ENCODE assay signal across 17 cellular contexts in the genomic region with DNA sequence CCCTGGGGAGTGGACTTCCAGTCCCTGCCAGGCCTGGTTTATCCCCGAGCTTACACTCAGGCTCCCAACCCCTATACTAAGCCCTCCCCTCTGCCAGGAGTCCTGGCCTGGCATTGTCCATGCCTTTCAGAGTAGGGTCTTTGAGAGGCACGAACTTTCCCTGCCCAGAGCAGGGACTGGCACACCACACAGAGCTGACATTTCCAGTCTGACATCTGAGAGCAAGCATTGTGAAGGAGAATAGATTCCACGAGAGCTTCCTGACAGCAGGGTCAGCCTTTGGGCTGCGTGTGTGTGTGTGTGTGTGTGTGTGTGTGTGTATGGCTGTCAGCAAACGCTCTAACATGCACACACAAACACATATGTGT. TPM values are rescaled to one million over a fixed set of nuclear protein-coding genes. Genes with fewer than 3 reads are reported as not detected.
DNase-seq lines count a peak whose midpoint lies in the region; TF ChIP-seq lines count a peak whose summit lies in the region.
"Had no signal": no experiment of that assay in that cellular context is flagged by ENCODE, and none has a peak within 500 bp of the region (broad histone marks: within the 10 kb centered on the region; RNA-seq: fewer than 3 reads in every experiment).

No MANE protein-coding gene starts in this region.

- DNase-seq in NT2/D1 (ENCODE audit: low read depth, low spot score) (no peak), choroid plexus epithelial cell (ENCODE audit: low read depth) (peak; percentile 50), mesenchymal stem cell (peak; percentile 51), smooth muscle cell (lab: John Stamatoyannopoulos, UW; ENCODE audit: unreplicated experiment) (no peak), NCI-H1436 treated with DMSO at 0.1 percent for 48 hours (lab: John Stamatoyannopoulos, UW) (no peak), KG1 (lab: John Stamatoyannopoulos, UW) (no peak)
- DNase-seq in activated CD4-positive, alpha-beta T cell treated with anti-CD3 and anti-CD28 coated beads, Interleukin-2, amount 50 U/mL, for 4 hours: no peak
- no peak for DNase-seq in effector CD8-positive, alpha-beta T cell (lab: John Stamatoyannopoulos, UW)
- DNase-seq: activated CD4-positive, CD25-positive, alpha-beta regulatory T cell treated with anti-CD3 and anti-CD28 coated beads, Interleukin-2, amount 50 U/mL, for 72 hours; Caco-2; effector memory CD4-positive, alpha-beta T cell; NCI-H1105 treated with DMSO at 0.1 percent for 48 hours; NK-92 treated with Interleukin-12 subunit alpha and Interleukin-12 subunit beta, amount 100 ng/mL, for 24 hours; SHP77 treated with DMSO at 0.1 percent for 48 hours; small intestine; uterus had no signal

- H3K36me3 ChIP-seq in NT2/D1 (ENCODE audit: insufficient read depth, insufficient read length, low read length) (no peaks in the 10 kb centered on the region), mesenchymal stem cell (ENCODE audit: control insufficient read depth in 1 of 2, insufficient read depth in 2 of 2, low read depth in 1 of 2, low read length in 2 of 2) (no peaks in the 10 kb centered on the region), smooth muscle cell (ENCODE audit: low read depth) (no peaks in the 10 kb centered on the region)
- H3K36me3 ChIP-seq: uterus had no signal

- H3K9me3 ChIP-seq in NT2/D1 (ENCODE audit: insufficient read depth, low read length) (no peaks in the 10 kb centered on the region), mesenchymal stem cell (ENCODE audit: control insufficient read depth, low read length) (no peaks in the 10 kb centered on the region), smooth muscle cell (replicated peaks; ENCODE audit: low read depth) (no peaks in the 10 kb centered on the region)
- H3K9me3 ChIP-seq: Caco-2, uterus had no signal

- H3K4me2 ChIP-seq in mesenchymal stem cell (ENCODE audit: low read length, poor library complexity, severe bottlenecking) (no peak overlapping the region), smooth muscle cell (peak overlapping the region; percentile 63)

- no peak overlapping the region for H3K23ac ChIP-seq in mesenchymal stem cell (ENCODE audit: low read length in 2 of 2)

- H2AFZ ChIP-seq in mesenchymal stem cell (ENCODE audit: low read depth, low read length) (no peak overlapping the region), smooth muscle cell (ENCODE audit: low read depth) (no peak overlapping the region)

- H3K4me1 ChIP-seq in NT2/D1 (ENCODE audit: insufficient read depth, insufficient read length): peaks cover 24% of the 10 kb centered on the region
- peaks cover 24% of the 10 kb centered on the region for H3K4me1 ChIP-seq in mesenchymal stem cell (ENCODE audit: control insufficient read depth, insufficient read depth, low read depth, low read length)
- peaks cover 30% of the 10 kb centered on the region for H3K4me1 ChIP-seq in smooth muscle cell (ENCODE audit: low read depth)
- H3K4me1 ChIP-seq: Caco-2 had no signal

- no peaks in the 10 kb centered on the region for H3K79me1 ChIP-seq in mesenchymal stem cell (replicated peaks; ENCODE audit: low read length, poor library complexity, severe bottlenecking)

- no peak overlapping the region for H3K4me3 ChIP-seq in NT2/D1 (ENCODE audit: insufficient read length, low read depth)
- no peak overlapping the region for H3K4me3 ChIP-seq in choroid plexus epithelial cell (ENCODE audit: low read depth, low read length)
- H3K4me3 ChIP-seq in mesenchymal stem cell (ENCODE audit: insufficient read depth in 1 of 2, low read depth in 1 of 2, low read length in 2 of 2): no peak overlapping the region
- no peak overlapping the region for H3K4me3 ChIP-seq in smooth muscle cell
- H3K4me3 ChIP-seq: lung, uterus had no signal

- peak overlapping the region; percentile 69 for H2AK5ac ChIP-seq in mesenchymal stem cell (ENCODE audit: low read length, severe bottlenecking)

- peaks cover 6% of the 10 kb centered on the region for H3K27me3 ChIP-seq in NT2/D1 (ENCODE audit: insufficient read depth, insufficient read length)
- H3K27me3 ChIP-seq in mesenchymal stem cell (ENCODE audit: control insufficient read depth in 1 of 2, insufficient read depth in 1 of 2, low read length in 2 of 2): peaks cover 0 to 67% of the 10 kb centered on the region in 2 experiments
- no peaks in the 10 kb centered on the region for H3K27me3 ChIP-seq in smooth muscle cell (ENCODE audit: low read depth)
- H3K27me3 ChIP-seq: uterus had no signal

- peak overlapping the region; percentile 79 to 85 for H3K18ac ChIP-seq in mesenchymal stem cell (ENCODE audit: low read depth in 1 of 2, low read length in 2 of 2)

- TF ChIP-seq CTCF in choroid plexus epithelial cell (conservative IDR thresholded peaks at IDR 0.05; ENCODE audit: low read depth, low read length) (no peak), smooth muscle cell (IDR thresholded peaks at IDR 0.05; ENCODE audit: borderline replicate concordance, insufficient read depth, poor library complexity, severe bottlenecking) (no peak)

- H2BK5ac ChIP-seq in mesenchymal stem cell (ENCODE audit: low read depth, low read length, poor library complexity, severe bottlenecking): no peak overlapping the region

- H3K27ac ChIP-seq in mesenchymal stem cell (ENCODE audit: low read length, poor library complexity, severe bottlenecking) (no peak overlapping the region), smooth muscle cell (ENCODE audit: low read depth) (peak overlapping the region; percentile 47)
- H3K27ac ChIP-seq: uterus had no signal

- no peaks in the 10 kb centered on the region for H3K79me2 ChIP-seq in smooth muscle cell (ENCODE audit: low read depth)

- peak overlapping the region; percentile 88 to 96 for H3K4ac ChIP-seq in mesenchymal stem cell (ENCODE audit: low read depth in 1 of 2, low read length in 2 of 2)

- H2BK12ac ChIP-seq in mesenchymal stem cell (ENCODE audit: low read length in 2 of 2): peak overlapping the region; percentile 89 to 99

- H3K9ac ChIP-seq in NT2/D1 (ENCODE audit: insufficient read length, low read depth) (peak overlapping the region; percentile 28), mesenchymal stem cell (ENCODE audit: low read length) (no peak overlapping the region), smooth muscle cell (ENCODE audit: low read depth) (peak overlapping the region; percentile 59)

- H2BK15ac ChIP-seq in mesenchymal stem cell (ENCODE audit: low read depth, poor library complexity, severe bottlenecking): no peak overlapping the region

- peak overlapping the region; percentile 19 for H2BK120ac ChIP-seq in mesenchymal stem cell (ENCODE audit: low read depth, low read length)

- H3F3A ChIP-seq in smooth muscle cell (ENCODE audit: low read depth): no peaks in the 10 kb centered on the region

- peak overlapping the region; percentile 39 for H4K8ac ChIP-seq in mesenchymal stem cell (ENCODE audit: low read length)

- H4K91ac ChIP-seq in mesenchymal stem cell (ENCODE audit: low read length): peak overlapping the region; percentile 40

- WGBS in mesenchymal stem cell: 51% methylated on average over 2 of the region's 5 CpGs
- WGBS in smooth muscle cell (ENCODE audit: low lambda C conversion rate): 44% methylated on average over 5 of the region's 5 CpGs

- no peaks in the 10 kb centered on the region for H4K20me1 ChIP-seq in smooth muscle cell (ENCODE audit: low read depth)

- H3K14ac ChIP-seq in mesenchymal stem cell (ENCODE audit: low read length in 2 of 2): no peak overlapping the region

RNA-seq across cellular contexts. Expression of a gene that starts 59.5 kb away (rescaled TPM):
- 0.97 TPM for polyA plus RNA-seq in mesenchymal stem cell (2013, experiment 1 of 2)
- polyA plus RNA-seq in mesenchymal stem cell (2013, experiment 2 of 2): 0.95 TPM
- 0.49 and 1.4 TPM in 2 replicates for total RNA-seq in smooth muscle cell
- polyA plus RNA-seq in smooth muscle cell: 0.63 and 1.6 TPM in 2 replicates
- total RNA-seq: Caco-2 had no signal

Comparison
In these comparisons a context has a peak if more than half of its experiments do, and no peak if none do; other contexts are left out.
1. DNase-seq: peak in choroid plexus epithelial cell (single experiment) and mesenchymal stem cell (single experiment); none in NT2/D1 (single experiment), smooth muscle cell (single experiment), NCI-H1436 treated with DMSO at 0.1 percent for 48 hours (single experiment), activated CD4-positive, alpha-beta T cell treated with anti-CD3 and anti-CD28 coated beads, Interleukin-2, amount 50 U/mL, for 4 hours (0 of 2), KG1 (single experiment) and effector CD8-positive, alpha-beta T cell (single experiment).